8 cellular contexts compared by ENCODE assay signal in genomic region chr2:68594674-68595492, GRCh38.
DNase-seq lines count a peak whose midpoint lies in the region; ATAC-seq and TF ChIP-seq lines count a peak whose summit lies in the region.

No MANE protein-coding gene starts in this region.

- CTCF ChIA-PET in AG04449 (lab: Yijun Ruan, JAX): interaction anchor here (0.6 to 8.2 kb wide), 39 partner anchors 9 to 222 kb away, joined by 3 to 116 read pairs (median 5); partner anchors contain the start of genes APLF and FBXO48

- TF ChIP-seq CTCF in AG04449 (IDR thresholded peaks at IDR 0.05; ENCODE audit: insufficient read depth, low read length, missing control alignments): peak; percentile 61

- peak; percentile 74 for ATAC-seq in GM18511 (IDR thresholded peaks at IDR 0.05; ENCODE audit: unreplicated experiment)
- no peak for ATAC-seq in HG03025 (IDR thresholded peaks at IDR 0.05; ENCODE audit: low FRiP score, unreplicated experiment)

- DNase-seq in AG04449 (ENCODE audit: low read depth, low spot score) (no peak), HuH-7 (ENCODE audit: low spot score) (peak; percentile 20), T-helper 9 cell (peak; percentile 51), brain pericyte (ENCODE audit: low read depth, low spot score) (peak; percentile 2), left kidney (ENCODE audit: low read depth, low spot score) (peak; percentile 59)
- DNase-seq in stimulated activated CD8-positive, alpha-beta memory T cell treated with anti-CD3 and anti-CD28 coated beads, Interleukin-15, amount 100 ng/mL, for 1 hour (ENCODE audit: low read depth): peak; percentile 24

- POLR2A ChIA-PET in AG04449 (lab: Yijun Ruan, JAX): no interaction called here

- no peak overlapping the region for H3K4me3 ChIP-seq in AG04449 (ENCODE audit: low read depth, low read length)
